ENCODE assay signal across 8 cellular contexts in the genomic region with DNA sequence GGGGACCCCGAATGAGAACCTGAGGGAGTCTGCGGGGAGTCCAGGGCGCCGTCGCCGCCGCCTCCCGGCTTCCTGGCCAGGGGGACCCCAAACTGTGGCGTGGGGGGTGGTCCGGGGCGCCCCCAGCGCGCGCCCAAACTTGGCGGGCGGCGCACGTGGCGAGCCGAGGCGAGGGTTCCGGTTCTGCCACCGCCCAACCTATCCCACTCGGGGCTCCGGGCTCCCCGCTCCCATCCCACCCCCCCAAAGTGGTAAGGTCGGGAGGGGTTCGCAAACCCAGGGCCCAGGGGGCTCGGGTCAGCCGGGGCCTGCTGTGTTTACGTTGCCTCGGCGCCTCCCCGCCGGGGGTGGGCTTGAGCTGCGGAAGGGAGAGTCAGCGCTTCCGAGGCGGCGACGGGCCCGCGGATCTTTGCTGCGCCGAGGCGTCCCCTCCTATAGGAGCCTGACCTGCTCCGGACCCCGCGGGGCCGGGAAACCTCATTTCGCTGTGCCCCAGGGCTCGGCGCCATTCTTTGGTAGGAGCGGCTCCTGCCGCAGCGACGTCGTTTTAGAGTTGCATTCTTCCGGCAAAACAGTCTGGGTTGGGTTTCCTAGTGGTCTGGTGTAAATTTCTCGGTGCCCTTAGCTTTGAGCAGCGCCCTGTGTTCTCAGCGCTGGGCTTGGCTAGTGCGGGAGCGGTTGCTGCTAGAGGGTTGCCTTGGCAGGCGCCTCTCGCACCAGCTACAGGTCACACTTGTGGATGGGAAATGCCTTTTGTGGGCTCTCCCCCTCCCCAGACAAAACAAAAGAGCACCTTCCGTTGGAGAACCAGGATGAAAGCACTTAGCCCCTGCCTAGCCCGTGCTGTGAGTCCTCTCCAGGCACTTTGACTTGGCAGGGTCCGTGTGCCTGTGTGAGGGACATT. TPM values are rescaled to one million over a fixed set of nuclear protein-coding genes. Genes with fewer than 3 reads are reported as not detected.
DNase-seq lines count a peak whose midpoint lies in the region; ATAC-seq, FAIRE-seq and TF ChIP-seq lines count a peak whose summit lies in the region.

No MANE protein-coding gene starts in this region.

- H3K4me1 ChIP-seq in ACC112 (ENCODE audit: control insufficient read depth, insufficient read depth, low read length, unreplicated experiment), result peaks cover 28% of the 10 kb centered on the region
- peaks cover 23% of the 10 kb centered on the region for H3K4me1 ChIP-seq in GM23248 (ENCODE audit: insufficient read depth)
- H3K4me1 ChIP-seq in GM12878 (ENCODE audit: control insufficient read depth, insufficient read depth, low read length), result peaks cover 31% of the 10 kb centered on the region

- peaks cover 58% of the 10 kb centered on the region for H3K79me2 ChIP-seq in ACC112 (ENCODE audit: control insufficient read depth, insufficient read depth, low read length, unreplicated experiment)
- peaks cover 57% of the 10 kb centered on the region for H3K79me2 ChIP-seq in GM23248 (ENCODE audit: insufficient read depth)
- peaks cover 61% of the 10 kb centered on the region for H3K79me2 ChIP-seq in GM12878 (ENCODE audit: control insufficient read depth, insufficient read depth, low read length)

- peak overlapping the region; percentile 6 for H2AFZ ChIP-seq in ACC112 (ENCODE audit: low read length, unreplicated experiment)
- H2AFZ ChIP-seq in GM23248, result no peak overlapping the region
- no peak overlapping the region for H2AFZ ChIP-seq in GM12878 (ENCODE audit: control insufficient read depth, low read depth, low read length)

- H3K9me3 ChIP-seq in GM23248 (ENCODE audit: low read depth) (no peaks in the 10 kb centered on the region), T-helper 17 cell (ENCODE audit: control insufficient read depth, low read length, poor library complexity, severe bottlenecking) (no peaks in the 10 kb centered on the region), GM12878 (replicated peaks; ENCODE audit: control insufficient read depth, insufficient read depth, low read length) (no peaks in the 10 kb centered on the region)

- TF ChIP-seq CTCF in GM12878 (IDR thresholded peaks at IDR 0.05 in 2 of 3, conservative IDR thresholded peaks at IDR 0.05 in 1 of 3; ENCODE audit: control insufficient read depth in 2 of 3, extremely low read depth in 1 of 3, insufficient read depth in 1 of 3, low read depth in 3 of 3, low read length in 3 of 3), result no peak

- H3K9ac ChIP-seq in GM23248 (peak overlapping the region; percentile 97), GM12878 (ENCODE audit: control insufficient read depth, insufficient read depth, low read length) (peak overlapping the region; percentile 99)

- H3K36me3 Mint-ChIP-seq in T-helper 17 cell (ENCODE audit: low read depth), result peaks cover 2% of the 10 kb centered on the region
- H3K36me3 Mint-ChIP-seq in immature natural killer cell, result peaks cover 0 to 4% (median 0%) of the 10 kb centered on the region in 3 donors

- peak overlapping the region; percentile 88 for H3K27ac ChIP-seq in ACC112 (ENCODE audit: low read depth, low read length)
- H3K27ac ChIP-seq in GM23248, result peak overlapping the region; percentile 92
- H3K27ac ChIP-seq in GM12878 (ENCODE audit: control insufficient read depth, insufficient read depth), result peak overlapping the region; percentile 93

- no peaks in the 10 kb centered on the region for H3K9me2 ChIP-seq in GM23248 (ENCODE audit: insufficient read depth)

- H3K4me1 Mint-ChIP-seq in T-helper 17 cell (peaks cover 44% of the 10 kb centered on the region), immature natural killer cell (peaks cover 56 to 57% of the 10 kb centered on the region in 2 donors)

- H3K4me3 ChIP-seq in ACC112 (ENCODE audit: low read depth, low read length) (peak overlapping the region; percentile 96), GM23248 (peak overlapping the region; percentile 75), GM12878 (peak overlapping the region; percentile 81)

- TSS peak; percentile 62 for BruUV-seq in GM12878 (replicated peaks; lab: Mats Ljungman, UMichigan)

- no peaks in the 10 kb centered on the region for H3K9me3 Mint-ChIP-seq in immature natural killer cell

- in situ Hi-C loops in GM23248 (cut with MboI) (no loop called here), GM12878 (cut with MboI) (no loop called here)

- DNase-seq in GM23248, result peak; percentile 82
- DNase-seq in T-helper 17 cell, result peak; percentile 35 to 57 (median 37)
- DNase-seq in GM12878 (ENCODE audit: low read depth, low spot score), result no peak
- DNase-seq in immature natural killer cell, result peak; percentile 74 to 81 (median 79)
- DNase-seq in stimulated activated CD4-positive, alpha-beta T cell treated with anti-CD3 and anti-CD28 coated beads, Interleukin-15, amount 100 ng/mL, for 24 hours, result peak; percentile 66

- TF ChIP-seq POLR2A in GM12878 (IDR thresholded peaks at IDR 0.05; ENCODE audit: low read depth, low read length), result no peak; the same call in none of the 2 replicates

- SMC1A ChIA-PET in GM12878 (lab: Charles Lee; ENCODE audit: uncharacterized antibody, unreplicated experiment), result no interaction called here

- POLR2A ChIA-PET in GM12878 (lab: Charles Lee), result interaction anchor here (0.5 to 0.7 kb wide), 2 partner anchors 9 to 140 kb away, joined by 3 read pairs; a partner anchor contains a TSS

- 0 out of 4 replicates have a peak, but pooled peaks of 1 of the 2 experiments have one; percentile 13 for TF ChIP-seq EP300 in GM12878 (IDR thresholded peaks at IDR 0.05; ENCODE audit: borderline replicate concordance in 1 of 2, control insufficient read depth in 1 of 2, low read depth in 2 of 2, low read length in 2 of 2)

- H3K36me3 ChIP-seq in ACC112 (ENCODE audit: insufficient read depth, low read length) (no peaks in the 10 kb centered on the region), GM23248 (ENCODE audit: low read depth) (no peaks in the 10 kb centered on the region), GM12878 (ENCODE audit: control insufficient read depth in 2 of 2, insufficient read depth in 2 of 2, low read length in 1 of 2) (peaks cover 5 to 20% of the 10 kb centered on the region in 2 experiments)

- intact Hi-C loops in GM12878 (cut with micrococcal nuclease; ENCODE audit: unreplicated experiment), result no loop called here

- H4K20me1 ChIP-seq in GM23248 (ENCODE audit: insufficient read depth) (no peaks in the 10 kb centered on the region), GM12878 (ENCODE audit: control insufficient read depth, insufficient read depth) (peaks cover 26% of the 10 kb centered on the region)

- peak overlapping the region; percentile 96 for H3K27ac Mint-ChIP-seq in T-helper 17 cell
- H3K27ac Mint-ChIP-seq in immature natural killer cell, result peak overlapping the region; percentile 95 to 98 (median 96)

- no peak for TF ChIP-seq RAD21 in GM12878 (IDR thresholded peaks at IDR 0.05; ENCODE audit: insufficient read depth, low read depth, low read length)

- peak; percentile 32 for ATAC-seq in T-helper 17 cell
- peak; percentile 46 for ATAC-seq in GM12878
- no peak for ATAC-seq in HG03159 (IDR thresholded peaks at IDR 0.05; ENCODE audit: unreplicated experiment)
- no peak for ATAC-seq in GM21528 (IDR thresholded peaks at IDR 0.05; ENCODE audit: low FRiP score, unreplicated experiment)

- peak; percentile 83 for FAIRE-seq in GM12878 (lab: Jason Lieb, UNC)

- H3K27me3 Mint-ChIP-seq in T-helper 17 cell (no peaks in the 10 kb centered on the region), immature natural killer cell (ENCODE audit: low read depth in 3 of 3) (peaks cover 11 to 33% (median 11%) of the 10 kb centered on the region in 3 donors)

- CTCF ChIA-PET in GM12878 (lab: Yijun Ruan, JAX), result interaction anchor here (0.6 to 1.3 kb wide), 4 partner anchors 93 to 417 kb away, joined by 3 to 4 read pairs (median 3); no protein-coding TSS in a partner anchor

- H3K4me2 ChIP-seq in GM23248 (ENCODE audit: unreplicated experiment) (peak overlapping the region; percentile 84), GM12878 (ENCODE audit: control insufficient read depth, insufficient read depth) (peak overlapping the region; percentile 68)

- peak overlapping the region; percentile 94 for H3K4me3 Mint-ChIP-seq in T-helper 17 cell
- peak overlapping the region; percentile 94 to 97 (median 96) for H3K4me3 Mint-ChIP-seq in immature natural killer cell

- H3K27me3 ChIP-seq in ACC112 (ENCODE audit: insufficient read depth, low read length) (no peaks in the 10 kb centered on the region), GM23248 (replicated peaks; ENCODE audit: insufficient read depth) (no peaks in the 10 kb centered on the region), GM12878 (replicated peaks in 1 of 2; ENCODE audit: control insufficient read depth in 2 of 2, insufficient read depth in 2 of 2, low read length in 1 of 2) (no peaks in the 10 kb centered on the region)

- 0 out of 2 replicates have a peak, but pooled peaks cover 4% of the 10 kb centered on the region for H3F3A ChIP-seq in GM23248 (ENCODE audit: insufficient read depth)

- whole genome bisulfite sequencing in GM23248 (ENCODE audit: low coverage in 1 of 2, low lambda C conversion rate in 2 of 2, missing lambda C conversion rate in 2 of 2), 2 experiments, result 1 to 3% methylated on average over 39 to 65 of the region's 69 CpGs
- WGBS in GM12878 (ENCODE audit: insufficient coverage, insufficient replicate concordance, low lambda C conversion rate, missing lambda C conversion rate), result under 1% methylated on average over 41 of the region's 69 CpGs

- RAD21 ChIA-PET in GM12878 (lab: Charles Lee; ENCODE audit: unreplicated experiment), result interaction anchor here (1.0 kb wide), 1 partner anchor 164 kb away, joined by 3 read pairs; no protein-coding TSS in a partner anchor

RNA-seq across cellular contexts. Expression of a gene that starts 1.2 kb away (rescaled TPM):
- total RNA-seq in GM23248 (2014; rRNA removed; shearing (Covaris generic)), result 56.6 and 59.4 TPM in 2 replicates
- polyA plus RNA-seq in GM23248 (2016; fragmentation: Nextera tagmentation; extraction: Ambion mirVana) (11.0 and 12.8 TPM in 2 replicates), GM12878 (2011; rRNA removed) (110 and 123 TPM in 2 replicates), GM12878 (2014; fragmentation: Illumina TruSeq; extraction: Trizol) (69.0 and 91.2 TPM in 2 replicates), GM12878 (2014; fragmentation: Nextera tagmentation; extraction: Ambion mirVana) (10 to 100 TPM in 1 of 2 experiments, 1 to 10 TPM in 1; 9.9 to 27.7 TPM), GM12878 (2014; rRNA removed) (164 and 194 TPM in 2 replicates), GM12878 (2016; fragmentation: Nextera tagmentation; extraction: Ambion mirVana) (10 to 100 TPM; 16.9 to 17.9 TPM), immature natural killer cell (10 to 100 TPM in 1 of 3 donors, 1 to 10 TPM in 2; 4.3 to 10.3 (median 8.0) TPM)
- total RNA-seq in T-helper 17 cell (100 to 1,000 TPM; 148 to 163 TPM), GM12878 (2014; rRNA removed) (122 and 127 TPM in 2 replicates), GM12878 (2014; rRNA removed; fragmentation: Illumina TruSeq; extraction: Trizol) (82.5 and 93.4 TPM in 2 replicates), GM12878 (2021) (223 and 240 TPM in 2 replicates)
- total RNA-seq in GM12878 (2013; cell fraction: nucleolus; rRNA removed), result 111 and 128 TPM in 2 replicates
- 23.5 TPM for polyA plus RNA-seq in GM12878 (2011; ENCODE audit: low read depth)
- polyA plus RNA-seq in GM12878 (2011; cell fraction: cytosol; rRNA removed), result 47.6 and 72.8 TPM in 2 replicates
- polyA plus RNA-seq in GM12878 (2011; cell fraction: nucleus; rRNA removed), result 106 and 159 TPM in 2 replicates
- polyA plus RNA-seq in GM12878 (2012), result 71.1 and 77.1 TPM in 2 replicates
- polyA minus RNA-seq in GM12878 (2011; rRNA and poly(A)+ RNA removed), result 27.9 and 29.7 TPM in 2 replicates
- polyA minus RNA-seq in GM12878 (2011; cell fraction: cytosol; rRNA and poly(A)+ RNA removed), result 26.6 and 31.5 TPM in 2 replicates
- polyA minus RNA-seq in GM12878 (2011; cell fraction: nucleus; rRNA and poly(A)+ RNA removed), result 17.4 and 38.3 TPM in 2 replicates

RNA-seq across cellular contexts. Expression of a gene that starts 7.2 kb away (rescaled TPM):
- 39.8 and 43.7 TPM in 2 replicates for total RNA-seq in GM23248 (2014; rRNA removed; shearing (Covaris generic))
- polyA plus RNA-seq in GM23248 (2016; fragmentation: Nextera tagmentation; extraction: Ambion mirVana) (40.1 and 43.1 TPM in 2 replicates), GM12878 (2011; rRNA removed) (4.7 and 13.0 TPM in 2 replicates), GM12878 (2014; fragmentation: Illumina TruSeq; extraction: Trizol) (8.3 and 28.5 TPM in 2 replicates), GM12878 (2014; fragmentation: Nextera tagmentation; extraction: Ambion mirVana) (1 to 10 TPM; 1.6 to 5.6 TPM), GM12878 (2014; rRNA removed) (56.0 and 65.8 TPM in 2 replicates), GM12878 (2016; fragmentation: Nextera tagmentation; extraction: Ambion mirVana) (100 to 1,000 TPM; 122 to 131 TPM), immature natural killer cell (10 to 100 TPM in 2 of 3 donors, 1 to 10 TPM in 1; 7.9 to 16.5 (median 10.5) TPM)
- total RNA-seq in T-helper 17 cell (1 to 10 TPM; 9.0 to 9.9 TPM), GM12878 (2014; rRNA removed) (50.1 and 55.2 TPM in 2 replicates), GM12878 (2014; rRNA removed; fragmentation: Illumina TruSeq; extraction: Trizol) (22.5 and 24.9 TPM in 2 replicates), GM12878 (2021) (49.1 and 52.0 TPM in 2 replicates)
- 6.5 and 6.7 TPM in 2 replicates for total RNA-seq in GM12878 (2013; cell fraction: nucleolus; rRNA removed)
- polyA plus RNA-seq in GM12878 (2011; ENCODE audit: low read depth), result 9.2 TPM
- 13.6 and 22.1 TPM in 2 replicates for polyA plus RNA-seq in GM12878 (2011; cell fraction: cytosol; rRNA removed)
- 11.4 and 12.7 TPM in 2 replicates for polyA plus RNA-seq in GM12878 (2011; cell fraction: nucleus; rRNA removed)
- 28.9 and 29.0 TPM in 2 replicates for polyA plus RNA-seq in GM12878 (2012)
- 4.2 and 10.8 TPM in 2 replicates for polyA minus RNA-seq in GM12878 (2011; rRNA and poly(A)+ RNA removed)
- polyA minus RNA-seq in GM12878 (2011; cell fraction: cytosol; rRNA and poly(A)+ RNA removed), result 4.5 and 11.0 TPM in 2 replicates
- 2.1 and 5.4 TPM in 2 replicates for polyA minus RNA-seq in GM12878 (2011; cell fraction: nucleus; rRNA and poly(A)+ RNA removed)

RNA-seq across cellular contexts. Expression of a gene that starts 24.8 kb away (rescaled TPM):
- total RNA-seq in GM23248 (2014; rRNA removed; shearing (Covaris generic)), result 64.1 and 67.1 TPM in 2 replicates
- polyA plus RNA-seq in GM23248 (2016; fragmentation: Nextera tagmentation; extraction: Ambion mirVana) (173 and 177 TPM in 2 replicates), GM12878 (2011; rRNA removed) (12.1 and 43.0 TPM in 2 replicates), GM12878 (2014; fragmentation: Illumina TruSeq; extraction: Trizol) (1.5 and 5.1 TPM in 2 replicates), GM12878 (2014; fragmentation: Nextera tagmentation; extraction: Ambion mirVana) (10 to 100 TPM; 10.6 to 39.4 TPM), GM12878 (2014; rRNA removed) (166 and 177 TPM in 2 replicates), GM12878 (2016; fragmentation: Nextera tagmentation; extraction: Ambion mirVana) (100 to 1,000 TPM; 261 to 282 TPM), immature natural killer cell (100 to 1,000 TPM; 209 to 227 (median 213) TPM)
- total RNA-seq in T-helper 17 cell (10 to 100 TPM; 50.9 to 54.7 TPM), GM12878 (2014; rRNA removed) (107 and 143 TPM in 2 replicates), GM12878 (2014; rRNA removed; fragmentation: Illumina TruSeq; extraction: Trizol) (18.5 and 24.1 TPM in 2 replicates), GM12878 (2021) (136 and 143 TPM in 2 replicates)
- total RNA-seq in GM12878 (2013; cell fraction: nucleolus; rRNA removed), result 50.2 and 65.0 TPM in 2 replicates
- 16.9 TPM for polyA plus RNA-seq in GM12878 (2011; ENCODE audit: low read depth)
- polyA plus RNA-seq in GM12878 (2011; cell fraction: cytosol; rRNA removed), result 127 and 227 TPM in 2 replicates
- polyA plus RNA-seq in GM12878 (2011; cell fraction: nucleus; rRNA removed), result 125 and 151 TPM in 2 replicates
- 64.7 and 88.4 TPM in 2 replicates for polyA plus RNA-seq in GM12878 (2012)
- polyA minus RNA-seq in GM12878 (2011; rRNA and poly(A)+ RNA removed), result 38.5 and 54.8 TPM in 2 replicates
- polyA minus RNA-seq in GM12878 (2011; cell fraction: cytosol; rRNA and poly(A)+ RNA removed), result 65.2 and 74.7 TPM in 2 replicates
- polyA minus RNA-seq in GM12878 (2011; cell fraction: nucleus; rRNA and poly(A)+ RNA removed), result 16.3 and 29.0 TPM in 2 replicates

RNA-seq across cellular contexts. Expression of a gene that starts 29.6 kb away (rescaled TPM):
- 1,256 and 1,289 TPM in 2 replicates for total RNA-seq in GM23248 (2014; rRNA removed; shearing (Covaris generic))
- polyA plus RNA-seq in GM23248 (2016; fragmentation: Nextera tagmentation; extraction: Ambion mirVana) (921 and 947 TPM in 2 replicates), GM12878 (2011; rRNA removed) (524 and 1,111 TPM in 2 replicates), GM12878 (2014; fragmentation: Illumina TruSeq; extraction: Trizol) (209 and 786 TPM in 2 replicates), GM12878 (2014; fragmentation: Nextera tagmentation; extraction: Ambion mirVana) (100 to 1,000 TPM; 559 to 717 TPM), GM12878 (2014; rRNA removed) (3,158 and 3,344 TPM in 2 replicates), GM12878 (2016; fragmentation: Nextera tagmentation; extraction: Ambion mirVana) (1,000 to 10,000 TPM; 1,763 to 1,909 TPM), immature natural killer cell (1,000 to 10,000 TPM; 1,383 to 2,244 (median 1,622) TPM)
- total RNA-seq in T-helper 17 cell (1,000 to 10,000 TPM; 1,653 to 1,678 TPM), GM12878 (2014; rRNA removed) (1,524 and 1,715 TPM in 2 replicates), GM12878 (2014; rRNA removed; fragmentation: Illumina TruSeq; extraction: Trizol) (972 and 1,030 TPM in 2 replicates), GM12878 (2021) (2,219 and 2,315 TPM in 2 replicates)
- total RNA-seq in GM12878 (2013; cell fraction: nucleolus; rRNA removed), result 239 and 289 TPM in 2 replicates
- polyA plus RNA-seq in GM12878 (2011; ENCODE audit: low read depth), result 7,786 TPM
- polyA plus RNA-seq in GM12878 (2011; cell fraction: cytosol; rRNA removed), result 3,186 and 3,536 TPM in 2 replicates
- polyA plus RNA-seq in GM12878 (2011; cell fraction: nucleus; rRNA removed), result 1,362 and 1,364 TPM in 2 replicates
- 3,088 and 3,408 TPM in 2 replicates for polyA plus RNA-seq in GM12878 (2012)
- polyA minus RNA-seq in GM12878 (2011; rRNA and poly(A)+ RNA removed), result 256 and 857 TPM in 2 replicates
- 796 and 851 TPM in 2 replicates for polyA minus RNA-seq in GM12878 (2011; cell fraction: cytosol; rRNA and poly(A)+ RNA removed)
- 184 and 257 TPM in 2 replicates for polyA minus RNA-seq in GM12878 (2011; cell fraction: nucleus; rRNA and poly(A)+ RNA removed)

RNA-seq across cellular contexts. Expression of a gene that starts 41.4 kb away (rescaled TPM):
- total RNA-seq in GM23248 (2014; rRNA removed; shearing (Covaris generic)), result 0.11 TPM in 1 of 2 replicates, not detected in the other
- polyA plus RNA-seq in GM23248 (2016; fragmentation: Nextera tagmentation; extraction: Ambion mirVana) (0.10 and 0.11 TPM in 2 replicates), GM12878 (2011; rRNA removed) (not detected in 2 replicates), GM12878 (2014; fragmentation: Illumina TruSeq; extraction: Trizol) (not detected in 2 replicates), GM12878 (2014; fragmentation: Nextera tagmentation; extraction: Ambion mirVana) (under 1 TPM in 1 of 2 experiments, not detected in 1; 0.02 TPM), GM12878 (2014; rRNA removed) (0.16 and 0.73 TPM in 2 replicates), GM12878 (2016; fragmentation: Nextera tagmentation; extraction: Ambion mirVana) (under 1 TPM in 1 of 2 experiments, not detected in 1; 0.04 TPM), immature natural killer cell (under 1 TPM in 1 of 3 donors, not detected in 2; 0.06 TPM)
- total RNA-seq in T-helper 17 cell (under 1 TPM; 0.07 to 0.44 TPM), GM12878 (2014; rRNA removed) (under 0.01 and 0.11 TPM in 2 replicates), GM12878 (2014; rRNA removed; fragmentation: Illumina TruSeq; extraction: Trizol) (0.05 TPM in 1 of 2 replicates, not detected in the other), GM12878 (2021) (0.08 and 0.26 TPM in 2 replicates)
- 0.34 and 0.46 TPM in 2 replicates for total RNA-seq in GM12878 (2013; cell fraction: nucleolus; rRNA removed)
- 0.31 TPM for polyA plus RNA-seq in GM12878 (2011; ENCODE audit: low read depth)
- 0.03 TPM in 1 of 2 replicates, not detected in the other for polyA plus RNA-seq in GM12878 (2011; cell fraction: cytosol; rRNA removed)
- polyA plus RNA-seq in GM12878 (2011; cell fraction: nucleus; rRNA removed), result 0.18 and 0.38 TPM in 2 replicates
- polyA plus RNA-seq in GM12878 (2012), result 0.27 and 0.43 TPM in 2 replicates
- polyA minus RNA-seq in GM12878 (2011; rRNA and poly(A)+ RNA removed), result 0.05 TPM in 1 of 2 replicates, not detected in the other
- not detected in 2 replicates for polyA minus RNA-seq in GM12878 (2011; cell fraction: cytosol; rRNA and poly(A)+ RNA removed)
- 0.12 and 0.38 TPM in 2 replicates for polyA minus RNA-seq in GM12878 (2011; cell fraction: nucleus; rRNA and poly(A)+ RNA removed)

Comparison
In these comparisons a context has a peak if more than half of its experiments do, and no peak if none do; other contexts are left out.
1. ATAC-seq: peak in T-helper 17 cell (single experiment) and GM12878 (single experiment); none in HG03159 (single experiment) and GM21528 (single experiment).
2. Peak in every context shown above with its lines, with median percentiles within 50 percentile points of each other: H3K27ac ChIP-seq and H3K4me3 ChIP-seq.